ENCODE assay signal across 1 cellular context in the genomic region with DNA sequence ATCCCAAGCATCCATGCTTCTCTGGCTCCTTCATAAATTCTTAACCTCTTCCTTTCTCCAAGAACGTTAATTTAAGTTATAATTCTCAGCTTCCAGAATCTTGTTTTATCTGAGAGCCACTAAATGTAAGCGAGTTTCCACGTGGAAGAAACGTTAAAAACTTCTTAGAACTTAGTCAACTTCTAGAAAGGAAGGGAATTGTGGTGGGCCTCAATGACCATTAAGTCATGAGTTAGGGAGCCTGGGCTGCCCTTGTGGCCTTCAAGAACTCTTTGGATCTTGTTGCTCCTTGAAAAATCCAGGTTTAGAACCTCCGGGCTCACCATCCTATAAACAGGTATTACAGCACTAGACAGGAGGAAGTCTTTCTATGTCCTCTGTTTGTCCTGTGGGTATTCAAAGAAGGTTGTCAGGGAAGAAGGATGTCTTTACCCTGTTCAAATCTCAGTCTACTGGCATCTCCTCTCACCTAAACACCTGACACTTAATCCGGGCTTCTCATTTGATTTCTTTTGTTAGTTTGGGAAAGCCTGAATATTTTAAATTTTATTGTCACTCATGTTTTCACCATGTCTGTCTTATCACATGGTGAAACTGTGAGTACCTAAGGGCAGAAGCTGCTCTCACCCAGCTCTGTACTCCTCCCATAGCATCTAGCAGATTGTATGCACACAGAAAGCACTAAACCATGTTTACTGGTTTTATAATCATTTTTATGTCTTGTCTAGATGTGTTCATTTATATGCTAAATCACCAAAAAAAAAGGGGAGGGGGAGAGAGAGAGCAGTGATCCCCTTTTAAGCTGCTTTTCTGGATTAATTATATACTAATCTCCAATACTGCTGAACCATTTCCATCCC.
TF ChIP-seq lines count a peak whose summit lies in the region.

No MANE protein-coding gene starts in this region.

TF ChIP-seq in HepG2, 621 proteins besides CTCF, POLR2A, EP300 and RAD21:
- TF ChIP-seq, protein P1, sequence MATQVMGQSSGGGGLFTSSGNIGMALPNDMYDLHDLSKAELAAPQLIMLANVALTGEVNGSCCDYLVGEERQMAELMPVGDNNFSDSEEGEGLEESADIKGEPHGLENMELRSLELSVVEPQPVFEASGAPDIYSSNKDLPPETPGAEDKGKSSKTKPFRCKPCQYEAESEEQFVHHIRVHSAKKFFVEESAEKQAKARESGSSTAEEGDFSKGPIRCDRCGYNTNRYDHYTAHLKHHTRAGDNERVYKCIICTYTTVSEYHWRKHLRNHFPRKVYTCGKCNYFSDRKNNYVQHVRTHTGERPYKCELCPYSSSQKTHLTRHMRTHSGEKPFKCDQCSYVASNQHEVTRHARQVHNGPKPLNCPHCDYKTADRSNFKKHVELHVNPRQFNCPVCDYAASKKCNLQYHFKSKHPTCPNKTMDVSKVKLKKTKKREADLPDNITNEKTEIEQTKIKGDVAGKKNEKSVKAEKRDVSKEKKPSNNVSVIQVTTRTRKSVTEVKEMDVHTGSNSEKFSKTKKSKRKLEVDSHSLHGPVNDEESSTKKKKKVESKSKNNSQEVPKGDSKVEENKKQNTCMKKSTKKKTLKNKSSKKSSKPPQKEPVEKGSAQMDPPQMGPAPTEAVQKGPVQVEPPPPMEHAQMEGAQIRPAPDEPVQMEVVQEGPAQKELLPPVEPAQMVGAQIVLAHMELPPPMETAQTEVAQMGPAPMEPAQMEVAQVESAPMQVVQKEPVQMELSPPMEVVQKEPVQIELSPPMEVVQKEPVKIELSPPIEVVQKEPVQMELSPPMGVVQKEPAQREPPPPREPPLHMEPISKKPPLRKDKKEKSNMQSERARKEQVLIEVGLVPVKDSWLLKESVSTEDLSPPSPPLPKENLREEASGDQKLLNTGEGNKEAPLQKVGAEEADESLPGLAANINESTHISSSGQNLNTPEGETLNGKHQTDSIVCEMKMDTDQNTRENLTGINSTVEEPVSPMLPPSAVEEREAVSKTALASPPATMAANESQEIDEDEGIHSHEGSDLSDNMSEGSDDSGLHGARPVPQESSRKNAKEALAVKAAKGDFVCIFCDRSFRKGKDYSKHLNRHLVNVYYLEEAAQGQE (IDR thresholded peaks at IDR 0.05; ENCODE audit: borderline replicate concordance in 1 of 2, low read depth in 1 of 2, low read length in 2 of 2): no peak
- TF ChIP-seq ZNF709 (CRISPR knock-in tag; IDR thresholded peaks at IDR 0.05) (no peak), ZBTB38 (CRISPR knock-in tag; IDR thresholded peaks at IDR 0.05) (no peak), ZNF615 (CRISPR knock-in tag; IDR thresholded peaks at IDR 0.05; ENCODE audit: borderline replicate concordance) (no peak), ZFYVE20 (CRISPR knock-in tag; IDR thresholded peaks at IDR 0.05; ENCODE audit: borderline replicate concordance, low read depth) (no peak), HNRNPL (IDR thresholded peaks at IDR 0.05; ENCODE audit: low read depth, low read length) (no peak), ZKSCAN8 (CRISPR knock-in tag; IDR thresholded peaks at IDR 0.05; ENCODE audit: borderline replicate concordance) (no peak), NFKB2 (CRISPR knock-in tag; IDR thresholded peaks at IDR 0.05; ENCODE audit: borderline replicate concordance) (no peak), NR2F1 (CRISPR knock-in tag; IDR thresholded peaks at IDR 0.05) (no peak), SATB2 (CRISPR knock-in tag; IDR thresholded peaks at IDR 0.05) (no peak)
- TF ChIP-seq, protein P2, sequence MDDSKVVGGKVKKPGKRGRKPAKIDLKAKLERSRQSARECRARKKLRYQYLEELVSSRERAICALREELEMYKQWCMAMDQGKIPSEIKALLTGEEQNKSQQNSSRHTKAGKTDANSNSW (CRISPR knock-in tag; IDR thresholded peaks at IDR 0.05; ENCODE audit: borderline replicate concordance): no peak
- TF ChIP-seq, protein P3, sequence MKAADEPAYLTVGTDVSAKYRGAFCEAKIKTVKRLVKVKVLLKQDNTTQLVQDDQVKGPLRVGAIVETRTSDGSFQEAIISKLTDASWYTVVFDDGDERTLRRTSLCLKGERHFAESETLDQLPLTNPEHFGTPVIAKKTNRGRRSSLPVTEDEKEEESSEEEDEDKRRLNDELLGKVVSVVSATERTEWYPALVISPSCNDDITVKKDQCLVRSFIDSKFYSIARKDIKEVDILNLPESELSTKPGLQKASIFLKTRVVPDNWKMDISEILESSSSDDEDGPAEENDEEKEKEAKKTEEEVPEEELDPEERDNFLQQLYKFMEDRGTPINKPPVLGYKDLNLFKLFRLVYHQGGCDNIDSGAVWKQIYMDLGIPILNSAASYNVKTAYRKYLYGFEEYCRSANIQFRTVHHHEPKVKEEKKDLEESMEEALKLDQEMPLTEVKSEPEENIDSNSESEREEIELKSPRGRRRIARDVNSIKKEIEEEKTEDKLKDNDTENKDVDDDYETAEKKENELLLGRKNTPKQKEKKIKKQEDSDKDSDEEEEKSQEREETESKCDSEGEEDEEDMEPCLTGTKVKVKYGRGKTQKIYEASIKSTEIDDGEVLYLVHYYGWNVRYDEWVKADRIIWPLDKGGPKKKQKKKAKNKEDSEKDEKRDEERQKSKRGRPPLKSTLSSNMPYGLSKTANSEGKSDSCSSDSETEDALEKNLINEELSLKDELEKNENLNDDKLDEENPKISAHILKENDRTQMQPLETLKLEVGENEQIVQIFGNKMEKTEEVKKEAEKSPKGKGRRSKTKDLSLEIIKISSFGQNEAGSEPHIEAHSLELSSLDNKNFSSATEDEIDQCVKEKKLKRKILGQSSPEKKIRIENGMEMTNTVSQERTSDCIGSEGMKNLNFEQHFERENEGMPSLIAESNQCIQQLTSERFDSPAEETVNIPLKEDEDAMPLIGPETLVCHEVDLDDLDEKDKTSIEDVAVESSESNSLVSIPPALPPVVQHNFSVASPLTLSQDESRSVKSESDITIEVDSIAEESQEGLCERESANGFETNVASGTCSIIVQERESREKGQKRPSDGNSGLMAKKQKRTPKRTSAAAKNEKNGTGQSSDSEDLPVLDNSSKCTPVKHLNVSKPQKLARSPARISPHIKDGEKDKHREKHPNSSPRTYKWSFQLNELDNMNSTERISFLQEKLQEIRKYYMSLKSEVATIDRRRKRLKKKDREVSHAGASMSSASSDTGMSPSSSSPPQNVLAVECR (CRISPR knock-in tag; IDR thresholded peaks at IDR 0.05; ENCODE audit: borderline replicate concordance): no peak
- TF ChIP-seq, protein P4, sequence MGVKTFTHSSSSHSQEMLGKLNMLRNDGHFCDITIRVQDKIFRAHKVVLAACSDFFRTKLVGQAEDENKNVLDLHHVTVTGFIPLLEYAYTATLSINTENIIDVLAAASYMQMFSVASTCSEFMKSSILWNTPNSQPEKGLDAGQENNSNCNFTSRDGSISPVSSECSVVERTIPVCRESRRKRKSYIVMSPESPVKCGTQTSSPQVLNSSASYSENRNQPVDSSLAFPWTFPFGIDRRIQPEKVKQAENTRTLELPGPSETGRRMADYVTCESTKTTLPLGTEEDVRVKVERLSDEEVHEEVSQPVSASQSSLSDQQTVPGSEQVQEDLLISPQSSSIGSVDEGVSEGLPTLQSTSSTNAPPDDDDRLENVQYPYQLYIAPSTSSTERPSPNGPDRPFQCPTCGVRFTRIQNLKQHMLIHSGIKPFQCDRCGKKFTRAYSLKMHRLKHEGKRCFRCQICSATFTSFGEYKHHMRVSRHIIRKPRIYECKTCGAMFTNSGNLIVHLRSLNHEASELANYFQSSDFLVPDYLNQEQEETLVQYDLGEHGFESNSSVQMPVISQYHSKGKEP (CRISPR knock-in tag; IDR thresholded peaks at IDR 0.05): no peak
- TF ChIP-seq, protein P5, sequence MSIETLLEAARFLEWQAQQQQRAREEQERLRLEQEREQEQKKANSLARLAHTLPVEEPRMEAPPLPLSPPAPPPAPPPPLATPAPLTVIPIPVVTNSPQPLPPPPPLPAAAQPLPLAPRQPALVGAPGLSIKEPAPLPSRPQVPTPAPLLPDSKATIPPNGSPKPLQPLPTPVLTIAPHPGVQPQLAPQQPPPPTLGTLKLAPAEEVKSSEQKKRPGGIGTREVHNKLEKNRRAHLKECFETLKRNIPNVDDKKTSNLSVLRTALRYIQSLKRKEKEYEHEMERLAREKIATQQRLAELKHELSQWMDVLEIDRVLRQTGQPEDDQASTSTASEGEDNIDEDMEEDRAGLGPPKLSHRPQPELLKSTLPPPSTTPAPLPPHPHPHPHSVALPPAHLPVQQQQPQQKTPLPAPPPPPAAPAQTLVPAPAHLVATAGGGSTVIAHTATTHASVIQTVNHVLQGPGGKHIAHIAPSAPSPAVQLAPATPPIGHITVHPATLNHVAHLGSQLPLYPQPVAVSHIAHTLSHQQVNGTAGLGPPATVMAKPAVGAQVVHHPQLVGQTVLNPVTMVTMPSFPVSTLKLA (IDR thresholded peaks at IDR 0.05): no peak
